In genomic region chr11:44825058-44825795, GRCh38 we compare ENCODE assay signal across 26 cellular contexts.
A peak's percentile ranks its signal among the peaks of the same experiment; 100 is the strongest.
DNase-seq lines count a peak whose midpoint lies in the region; ATAC-seq, FAIRE-seq and TF ChIP-seq lines count a peak whose summit lies in the region.
"Had no signal": no experiment of that assay in that cellular context is flagged by ENCODE, and none has a peak within 500 bp of the region (broad histone marks: within the 10 kb centered on the region; RNA-seq: fewer than 3 reads in every experiment).

No MANE protein-coding gene starts in this region.

- H3K27ac ChIP-seq in GM23338 (ENCODE audit: low read depth) (0 out of 2 replicates have a peak overlapping the region, but pooled peaks have one; percentile 77), H1 (ENCODE audit: low read depth, low read length) (no peak overlapping the region), iPS-20b (ENCODE audit: low read length) (no peak overlapping the region), trophoblast cell (ENCODE audit: low read depth, low read length) (no peak overlapping the region)
- H3K27ac ChIP-seq: coronary artery, SK-N-MC, VCaP had no signal

- no peak for FAIRE-seq in H1 (lab: Jason Lieb, UNC)
- FAIRE-seq: urothelium cell line had no signal

- H3K4me1 Mint-ChIP-seq in GM23338: peaks cover 39% of the 10 kb centered on the region
- H3K4me1 Mint-ChIP-seq: activated CD4-positive, alpha-beta T cell treated with anti-CD3 and anti-CD28 coated beads, Interleukin-2, amount 10 ng/mL, durations not matched to agents 24 days and 14 days had no signal

- no peak overlapping the region for H3K27ac Mint-ChIP-seq in GM23338
- H3K27ac Mint-ChIP-seq: activated CD4-positive, alpha-beta T cell treated with anti-CD3 and anti-CD28 coated beads, Interleukin-2, amount 10 ng/mL, durations not matched to agents 24 days and 14 days; natural killer cell treated with Interleukin-12 subunit alpha and Interleukin-12 subunit beta and Interleukin-15 and Interleukin-18, amount 100 ng/mL, for 72 hours; T-helper 2 cell treated with Interferon-gamma antibody and Interleukin-4, amounts not matched to agents 5 μg/mL and 100 μg/mL, for 36 hours had no signal

- H3K4me1 ChIP-seq in GM23338 (ENCODE audit: insufficient read depth) (peaks cover 24% of the 10 kb centered on the region), H1 (replicated peaks in 1 of 4; ENCODE audit: control insufficient read depth in 3 of 4, insufficient read depth in 4 of 4, low read length in 3 of 4) (peaks cover 11 to 32% (median 21%) of the 10 kb centered on the region in 4 experiments), iPS-20b (ENCODE audit: insufficient read depth, low read length) (peaks cover 22% of the 10 kb centered on the region; the same call in 1 of the 2 replicates), trophoblast cell (ENCODE audit: control insufficient read depth in 1 of 2, insufficient read depth in 2 of 2, low read length in 2 of 2) (peaks cover 7 to 13% of the 10 kb centered on the region in 2 experiments)
- H3K4me1 ChIP-seq: BE2C had no signal

- DNase-seq in GM23338 (ENCODE audit: low spot score) (no peak), H1 (ENCODE audit: low read depth in 1 of 2, low spot score in 2 of 2) (no peak), trophoblast cell (no peak), SKM-1 (lab: John Stamatoyannopoulos, UW; ENCODE audit: unreplicated experiment) (no peak), NCI-H1694 treated with DMSO at 0.1 percent for 48 hours (lab: John Stamatoyannopoulos, UW) (no peak)
- no peak for DNase-seq in activated T-cell treated with anti-CD3 and anti-CD28 coated beads, Interleukin-2, amount 50 U/mL, for 48 hours
- DNase-seq: activated CD4-positive, alpha-beta T cell treated with anti-CD3 and anti-CD28 coated beads, Interleukin-2, amount 10 ng/mL, durations not matched to agents 24 days and 14 days; activated naive CD4-positive, alpha-beta T cell treated with Interleukin-2 at 50 U/mL for 16 hours; activated T-cell treated with anti-CD3 and anti-CD28 coated beads, Interleukin-2, amount 50 U/mL, for 4 hours; BE2C; DMS53; GDM1; glutamatergic neuron; Karpas-422; left colon; MV-4-11; NCI-H1694; NCI-H526 had no signal

- H3K56ac ChIP-seq in H1 (replicated peaks; ENCODE audit: insufficient read length, low read depth, low read length): no peak overlapping the region

- H2BK5ac ChIP-seq in H1 (ENCODE audit: low read depth, low read length) (peak overlapping the region; percentile 79; the same call in 1 of the 2 replicates), trophoblast cell (ENCODE audit: low read depth, low read length, poor library complexity) (no peak overlapping the region)

- H3K9me2 ChIP-seq in GM23338 (ENCODE audit: insufficient read depth): no peaks in the 10 kb centered on the region

- ATAC-seq in GM23338 (peak; percentile 10), HG02642 (IDR thresholded peaks at IDR 0.05; ENCODE audit: poor library complexity, unreplicated experiment) (no peak)
- ATAC-seq: activated T-cell treated with anti-CD3 and anti-CD28 coated beads, Interleukin-2, amount 50 U/mL, for 4 hours; left colon; natural killer cell treated with Interleukin-12 subunit alpha and Interleukin-12 subunit beta and Interleukin-15 and Interleukin-18, amount 100 ng/mL, for 72 hours had no signal

- H4K91ac ChIP-seq in H1 (replicated peaks; ENCODE audit: insufficient read length, low read length) (peak overlapping the region; percentile 38), trophoblast cell (ENCODE audit: low read depth, low read length) (peak overlapping the region; percentile 2)

- no peak for TF ChIP-seq EP300 in H1 (IDR thresholded peaks at IDR 0.05; ENCODE audit: borderline replicate concordance in 1 of 2, low read depth in 2 of 2, low read length in 2 of 2)

- H3K36me3 Mint-ChIP-seq in GM23338 (ENCODE audit: low read depth): peaks cover 29% of the 10 kb centered on the region
- H3K36me3 Mint-ChIP-seq: natural killer cell treated with Interleukin-12 subunit alpha and Interleukin-12 subunit beta and Interleukin-15 and Interleukin-18, amount 100 ng/mL, for 72 hours had no signal

- H3K27me3 Mint-ChIP-seq in GM23338 (ENCODE audit: insufficient read depth, low read depth, poor library complexity): peaks cover 13% of the 10 kb centered on the region
- H3K27me3 Mint-ChIP-seq: activated CD4-positive, alpha-beta T cell treated with anti-CD3 and anti-CD28 coated beads, Interleukin-2, amount 10 ng/mL, durations not matched to agents 24 days and 14 days had no signal

- H3K14ac ChIP-seq in H1 (ENCODE audit: insufficient read length): no peak overlapping the region
- no peak overlapping the region for H3K14ac ChIP-seq in trophoblast cell (ENCODE audit: low read length)

- H2BK15ac ChIP-seq in H1 (ENCODE audit: low read length): 0 out of 2 replicates have a peak overlapping the region, but pooled peaks have one; percentile 81

- no peaks in the 10 kb centered on the region; the same call in none of the 2 replicates for H3K23me2 ChIP-seq in H1 (ENCODE audit: low read depth, low read length)

- WGBS in H1 (ENCODE audit: extremely low coverage in 1 of 2, insufficient coverage in 1 of 2, insufficient read length in 1 of 2, insufficient replicate concordance in 2 of 2, low coverage in 1 of 2, low lambda C conversion rate in 2 of 2, missing lambda C conversion rate in 1 of 2), 2 experiments: 63% methylated on average over 14 of the region's 14 CpGs; no CpG with 5 or more reads in 1 of the 2 experiments
- no CpG with 5 or more reads among the region's 14 CpGs for WGBS in trophoblast cell (ENCODE audit: extremely low coverage, insufficient coverage, insufficient read length)

- H4K20me1 ChIP-seq in GM23338 (replicated peaks; ENCODE audit: insufficient read depth): no peaks in the 10 kb centered on the region
- peaks cover 0 to 1% of the 10 kb centered on the region in 2 experiments for H4K20me1 ChIP-seq in H1 (replicated peaks in 1 of 2; ENCODE audit: control insufficient read depth in 1 of 2, insufficient read depth in 2 of 2, low read length in 2 of 2)

- H3K23ac ChIP-seq in H1 (ENCODE audit: insufficient read length) (no peak overlapping the region), trophoblast cell (ENCODE audit: low read length) (no peak overlapping the region)

- H3K4me3 Mint-ChIP-seq in GM23338: no peak overlapping the region; the same call in 2 of the 3 replicates
- H3K4me3 Mint-ChIP-seq: activated CD4-positive, alpha-beta T cell treated with anti-CD3 and anti-CD28 coated beads, Interleukin-2, amount 10 ng/mL, durations not matched to agents 24 days and 14 days; activated T-cell treated with anti-CD3 and anti-CD28 coated beads, Interleukin-2, amount 50 U/mL, for 4 hours; natural killer cell treated with Interleukin-12 subunit alpha and Interleukin-12 subunit beta and Interleukin-15 and Interleukin-18, amount 100 ng/mL, for 72 hours; T-helper 2 cell treated with Interferon-gamma antibody and Interleukin-4, amounts not matched to agents 5 μg/mL and 100 μg/mL, for 36 hours had no signal

- H4K8ac ChIP-seq in H1 (ENCODE audit: extremely low read depth, insufficient read depth, low read length) (no peak overlapping the region), trophoblast cell (ENCODE audit: low read depth, low read length) (no peak overlapping the region)

- H3K79me1 ChIP-seq in H1 (ENCODE audit: low read depth, low read length) (no peaks in the 10 kb centered on the region), trophoblast cell (ENCODE audit: low read length) (peaks cover 2% of the 10 kb centered on the region)

- TF ChIP-seq CTCF in GM23338 (conservative IDR thresholded peaks at IDR 0.05; ENCODE audit: low read depth in 2 of 2): no peak
- TF ChIP-seq CTCF in H1 (IDR thresholded peaks at IDR 0.05; ENCODE audit: control extremely low read depth in 1 of 3, insufficient read depth in 1 of 3, low read depth in 1 of 3, low read length in 3 of 3): no peak

- no peak overlapping the region for H3K9ac ChIP-seq in H1 (replicated peaks in 1 of 4; ENCODE audit: extremely low read depth in 1 of 4, low read depth in 3 of 4, low read length in 3 of 4)
- H3K9ac ChIP-seq in iPS-20b (ENCODE audit: low read depth, low read length): peak overlapping the region; percentile 2; the same call in 1 of the 2 replicates
- H3K9ac ChIP-seq in trophoblast cell (ENCODE audit: low read length): no peak overlapping the region

- peaks cover 29% of the 10 kb centered on the region for H3K9me3 Mint-ChIP-seq in GM23338
- H3K9me3 Mint-ChIP-seq: activated CD4-positive, alpha-beta T cell treated with anti-CD3 and anti-CD28 coated beads, Interleukin-2, amount 10 ng/mL, durations not matched to agents 24 days and 14 days; activated T-cell treated with anti-CD3 and anti-CD28 coated beads, Interleukin-2, amount 50 U/mL, for 4 hours; natural killer cell treated with Interleukin-12 subunit alpha and Interleukin-12 subunit beta and Interleukin-15 and Interleukin-18, amount 100 ng/mL, for 72 hours; T-helper 2 cell treated with Interferon-gamma antibody and Interleukin-4, amounts not matched to agents 5 μg/mL and 100 μg/mL, for 36 hours had no signal

- H3K18ac ChIP-seq in H1 (ENCODE audit: extremely low read depth, low read length) (peak overlapping the region; percentile 94), trophoblast cell (ENCODE audit: low read length) (peak overlapping the region; percentile 26)

- H3K4ac ChIP-seq in H1 (replicated peaks; ENCODE audit: insufficient read length, low read depth, low read length) (no peak overlapping the region), trophoblast cell (ENCODE audit: low read depth, low read length) (no peak overlapping the region)

- CTCF ChIA-PET in H1 (lab: Charles Lee; ENCODE audit: partially characterized antibody): interaction anchor here (0.7 to 7.6 kb wide), 19 partner anchors 10 to 192 kb away, joined by 3 to 49 read pairs (median 4); no protein-coding TSS in a partner anchor

- peak overlapping the region; percentile 97 for H2AK5ac ChIP-seq in H1 (ENCODE audit: low read depth, low read length)
- no peak overlapping the region for H2AK5ac ChIP-seq in trophoblast cell (ENCODE audit: low read length)

- no peak for TF ChIP-seq RAD21 in H1 (IDR thresholded peaks at IDR 0.05 in 1 of 2, conservative IDR thresholded peaks at IDR 0.05 in 1 of 2; ENCODE audit: low read depth in 2 of 2, low read length in 2 of 2)

- H3F3A ChIP-seq in GM23338 (replicated peaks; ENCODE audit: low read depth): peaks cover 5% of the 10 kb centered on the region; the same call in 1 of the 2 replicates

- peak overlapping the region; percentile 56; the same call in 1 of the 2 replicates for H2BK20ac ChIP-seq in H1 (ENCODE audit: low read length)

- H3K4me3 ChIP-seq in GM23338 (no peak overlapping the region), H1 (ENCODE audit: extremely low read depth in 1 of 4, insufficient read depth in 2 of 4, low read depth in 3 of 4, low read length in 4 of 4) (peak overlapping the region in 1 of 4 experiments; percentile 31; a peak in 3 of 8 replicates), iPS-20b (ENCODE audit: low read length) (peak overlapping the region; percentile 2; the same call in 1 of the 2 replicates), trophoblast cell (ENCODE audit: low read depth, low read length) (no peak overlapping the region)
- H3K4me3 ChIP-seq: coronary artery, SK-N-MC had no signal

- no peak for TF ChIP-seq POLR2A in H1 (IDR thresholded peaks at IDR 0.05; ENCODE audit: control extremely low read depth in 1 of 2, low read depth in 2 of 2, low read length in 2 of 2)

- no peak overlapping the region for H4K12ac ChIP-seq in trophoblast cell (ENCODE audit: low read depth, low read length)

- H3K79me2 ChIP-seq in GM23338 (replicated peaks; ENCODE audit: insufficient read depth) (no peaks in the 10 kb centered on the region), H1 (ENCODE audit: control insufficient read depth in 1 of 2, insufficient read depth in 2 of 2, low read length in 2 of 2) (no peaks in the 10 kb centered on the region), trophoblast cell (ENCODE audit: control insufficient read depth, insufficient read depth, low read length, poor library complexity) (peaks cover 2% of the 10 kb centered on the region)

- H4K5ac ChIP-seq in H1 (ENCODE audit: insufficient read length, low read depth, low read length): no peak overlapping the region

- H3K27me3 ChIP-seq in GM23338 (ENCODE audit: insufficient read depth) (no peaks in the 10 kb centered on the region), H1 (replicated peaks in 1 of 4; ENCODE audit: control insufficient read depth in 3 of 4, extremely low read depth in 1 of 4, insufficient read depth in 3 of 4, low read length in 3 of 4) (peaks cover 0 to 26% (median 10%) of the 10 kb centered on the region in 4 experiments; a peak in 5 of 7 replicates), iPS-20b (ENCODE audit: insufficient read depth, low read length) (peaks cover 25% of the 10 kb centered on the region), trophoblast cell (ENCODE audit: insufficient read depth, low read length) (no peaks in the 10 kb centered on the region)
- H3K27me3 ChIP-seq: BE2C had no signal

- H3K9me3 ChIP-seq in H1 (ENCODE audit: insufficient read depth in 2 of 2, low read depth in 1 of 2, low read length in 1 of 2): no peaks in the 10 kb centered on the region
- peaks cover 3% of the 10 kb centered on the region; the same call in 1 of the 2 replicates for H3K9me3 ChIP-seq in iPS-20b (ENCODE audit: insufficient read depth, low read depth, low read length)
- H3K9me3 ChIP-seq in trophoblast cell (ENCODE audit: insufficient read depth, low read depth, low read length): peaks cover 2% of the 10 kb centered on the region
- H3K9me3 ChIP-seq: BE2C had no signal

- peak overlapping the region; percentile 41; the same call in 1 of the 2 replicates for H3K4me2 ChIP-seq in GM23338
- peak overlapping the region; percentile 58 to 69 for H3K4me2 ChIP-seq in H1 (ENCODE audit: insufficient read depth in 1 of 2, low read depth in 2 of 2, low read length in 2 of 2)
- H3K4me2 ChIP-seq in trophoblast cell (ENCODE audit: low read length): no peak overlapping the region

- H3K36me3 ChIP-seq in GM23338 (ENCODE audit: insufficient read depth) (no peaks in the 10 kb centered on the region), H1 (ENCODE audit: control insufficient read depth in 2 of 4, insufficient read depth in 4 of 4, low read length in 3 of 4) (no peaks in the 10 kb centered on the region), iPS-20b (ENCODE audit: insufficient read depth, low read depth, low read length) (no peaks in the 10 kb centered on the region), trophoblast cell (ENCODE audit: control insufficient read depth in 1 of 2, insufficient read depth in 2 of 2, low read length in 2 of 2) (no peaks in the 10 kb centered on the region)
- H3K36me3 ChIP-seq: BE2C had no signal

- H2AFZ ChIP-seq in GM23338 (no peak overlapping the region), H1 (ENCODE audit: low read length) (no peak overlapping the region), trophoblast cell (ENCODE audit: insufficient read depth, low read length, poor library complexity) (no peak overlapping the region)

- POLR2A ChIA-PET in H1 (lab: Charles Lee; ENCODE audit: partially characterized antibody): interaction anchor here (0.9 to 2.3 kb wide), 7 partner anchors 8 to 61 kb away, joined by 3 to 8 read pairs (median 6); no protein-coding TSS in a partner anchor

- H2BK120ac ChIP-seq in H1 (replicated peaks; ENCODE audit: low read depth, low read length) (no peak overlapping the region), trophoblast cell (ENCODE audit: insufficient read depth, low read length, poor library complexity) (no peak overlapping the region)

- peak overlapping the region; percentile 93 for H2BK12ac ChIP-seq in H1 (ENCODE audit: low read depth, low read length)
- no peak overlapping the region for H2BK12ac ChIP-seq in trophoblast cell (ENCODE audit: low read length)
